ENCODE assay signal across 8 cellular contexts in genomic region chr16:11914759-11915643, GRCh38. TPM values are rescaled to one million over a fixed set of nuclear protein-coding genes. Genes with fewer than 3 reads are reported as not detected.
DNase-seq lines count a peak whose midpoint lies in the region; ATAC-seq, FAIRE-seq and TF ChIP-seq lines count a peak whose summit lies in the region.

No MANE protein-coding gene starts in this region.

- peaks cover 47% of the 10 kb centered on the region for H4K20me1 ChIP-seq in PC-9 (ENCODE audit: insufficient read depth)

- CTCF ChIA-PET in activated CD4-positive, alpha-beta T cell treated with anti-CD3 and anti-CD28 coated beads for 36 hours (lab: Charles Lee): interaction anchor here (0.7 to 1.5 kb wide), 5 partner anchors 18 to 180 kb away, joined by 3 to 4 read pairs (median 3); partner anchors contain the start of gene TXNDC11
- CTCF ChIA-PET in PC-9 (lab: Charles Lee): interaction anchor here (0.7 to 0.9 kb wide), 2 partner anchors 11 to 34 kb away, joined by 3 to 5 read pairs; no protein-coding TSS in a partner anchor

- POLR2A ChIA-PET in activated CD4-positive, alpha-beta T cell treated with anti-CD3 and anti-CD28 coated beads for 36 hours (lab: Charles Lee): interaction anchor here (0.7 to 0.8 kb wide), 3 partner anchors 28 to 118 kb away, joined by 3 read pairs; partner anchors contain the start of gene SNX29
- POLR2A ChIA-PET in PC-9 (lab: Charles Lee; ENCODE audit: unreplicated experiment): interaction anchor here (0.5 to 0.9 kb wide), 4 partner anchors 48 to 540 kb away, joined by 3 to 7 read pairs (median 4); partner anchors contain the start of gene SNX29

- TF ChIP-seq POLR2A in vagina (IDR thresholded peaks at IDR 0.05): no peak

- peak overlapping the region; percentile 93 for H3K4me3 ChIP-seq in PC-9
- peak overlapping the region; percentile 71 to 97 (median 89) for H3K4me3 ChIP-seq in pancreas
- H3K4me3 ChIP-seq in vagina: peak overlapping the region; percentile 74 to 86

- no TSS peak for BruUV-seq in PC-9 (replicated peaks; lab: Mats Ljungman, UMichigan)

- H3K27me3 ChIP-seq in PC-9 (ENCODE audit: insufficient read depth, low read depth) (no peaks in the 10 kb centered on the region), pancreas (no peaks in the 10 kb centered on the region), vagina (no peaks in the 10 kb centered on the region)

- peaks cover 55% of the 10 kb centered on the region for H3K79me2 ChIP-seq in PC-9 (ENCODE audit: low read depth)

- H3K4me3 Mint-ChIP-seq in activated CD4-positive, alpha-beta T cell treated with anti-CD3 and anti-CD28 coated beads for 36 hours: peak overlapping the region; percentile 89
- peak overlapping the region; percentile 98 for H3K4me3 Mint-ChIP-seq in activated naive CD4-positive, alpha-beta T cell treated with anti-CD3 and anti-CD28 coated beads, Interleukin-2, amount 50 U/mL, for 24 hours

- H3K9me2 ChIP-seq in PC-9 (ENCODE audit: insufficient read depth): no peaks in the 10 kb centered on the region

- peak overlapping the region; percentile 96 for H3K4me2 ChIP-seq in PC-9

- peaks cover 34% of the 10 kb centered on the region for H3K36me3 Mint-ChIP-seq in activated CD4-positive, alpha-beta T cell treated with anti-CD3 and anti-CD28 coated beads for 36 hours (ENCODE audit: low read depth)
- peaks cover 12% of the 10 kb centered on the region for H3K36me3 Mint-ChIP-seq in activated naive CD4-positive, alpha-beta T cell treated with anti-CD3 and anti-CD28 coated beads, Interleukin-2, amount 50 U/mL, for 24 hours

- no peak for TF ChIP-seq CTCF in PC-9 (conservative IDR thresholded peaks at IDR 0.05)
- no peak for TF ChIP-seq CTCF in pancreas (IDR thresholded peaks at IDR 0.05)
- no peak for TF ChIP-seq CTCF in vagina (IDR thresholded peaks at IDR 0.05)

- H3K36me3 ChIP-seq in PC-9 (ENCODE audit: low read depth) (0 out of 2 replicates have a peak, but pooled peaks cover 4% of the 10 kb centered on the region), pancreas (no peaks in the 10 kb centered on the region), vagina (no peaks in the 10 kb centered on the region)

- peaks cover 17% of the 10 kb centered on the region; the same call in 1 of the 2 replicates for H3F3A ChIP-seq in PC-9 (ENCODE audit: insufficient read depth, low read depth)

- no peaks in the 10 kb centered on the region for H3K9me3 Mint-ChIP-seq in activated CD4-positive, alpha-beta T cell treated with anti-CD3 and anti-CD28 coated beads for 36 hours (ENCODE audit: low read depth)
- H3K9me3 Mint-ChIP-seq in activated naive CD4-positive, alpha-beta T cell treated with anti-CD3 and anti-CD28 coated beads, Interleukin-2, amount 50 U/mL, for 24 hours: no peaks in the 10 kb centered on the region

- 0 to 1% methylated on average over 68 to 97 of the region's 97 CpGs for WGBS in pancreas, 2 donors

- peak; percentile 65 for DNase-seq in activated CD4-positive, alpha-beta T cell treated with anti-CD3 and anti-CD28 coated beads for 36 hours
- DNase-seq in activated CD4-positive, alpha-beta T cell treated with anti-CD3 and anti-CD28 coated beads for 1 hour: no peak
- DNase-seq in PC-9 (peak in 1 of 2 experiments; percentile 47), Right ventricle myocardium superior (peak; percentile 62), pancreas (peak; percentile 40 to 82 (median 64)), vagina (ENCODE audit: extremely low spot score in 2 of 2) (no peak)

- peak overlapping the region; percentile 52 for H3K27ac ChIP-seq in PC-9
- H3K27ac ChIP-seq in pancreas: peak overlapping the region; percentile 83 to 93 (median 89)
- peak overlapping the region; percentile 91 for H3K27ac ChIP-seq in vagina

- H3K4me1 Mint-ChIP-seq in activated CD4-positive, alpha-beta T cell treated with anti-CD3 and anti-CD28 coated beads for 36 hours: peaks cover 41% of the 10 kb centered on the region
- H3K4me1 Mint-ChIP-seq in activated naive CD4-positive, alpha-beta T cell treated with anti-CD3 and anti-CD28 coated beads, Interleukin-2, amount 50 U/mL, for 24 hours: peaks cover 44% of the 10 kb centered on the region

- peak overlapping the region; percentile 70 for H2AFZ ChIP-seq in PC-9

- H3K9me3 ChIP-seq in PC-9 (ENCODE audit: insufficient read depth, low read depth): no peaks in the 10 kb centered on the region
- no peaks in the 10 kb centered on the region for H3K9me3 ChIP-seq in pancreas
- no peaks in the 10 kb centered on the region for H3K9me3 ChIP-seq in vagina

- H3K27me3 Mint-ChIP-seq in activated CD4-positive, alpha-beta T cell treated with anti-CD3 and anti-CD28 coated beads for 36 hours: no peaks in the 10 kb centered on the region
- H3K27me3 Mint-ChIP-seq in activated naive CD4-positive, alpha-beta T cell treated with anti-CD3 and anti-CD28 coated beads, Interleukin-2, amount 50 U/mL, for 24 hours: no peaks in the 10 kb centered on the region

- no peak for ATAC-seq in activated CD4-positive, alpha-beta T cell treated with anti-CD3 and anti-CD28 coated beads for 36 hours
- peak; percentile 18 for ATAC-seq in HG03025 (IDR thresholded peaks at IDR 0.05; ENCODE audit: low FRiP score, unreplicated experiment)
- ATAC-seq in Right ventricle myocardium superior (ENCODE audit: poor library complexity): peak; percentile 6
- ATAC-seq in pancreas: peak in 3 of 4 donors; percentile 1 to 23 (median 2)

- H3K4me1 ChIP-seq in PC-9 (replicated peaks; ENCODE audit: insufficient read depth): peaks cover 45% of the 10 kb centered on the region
- H3K4me1 ChIP-seq in pancreas: peaks cover 6 to 32% (median 15%) of the 10 kb centered on the region in 3 donors
- H3K4me1 ChIP-seq in vagina: peaks cover 53% of the 10 kb centered on the region

- FAIRE-seq in pancreas (lab: Jason Lieb, UNC): no peak

- intact Hi-C loops in activated CD4-positive, alpha-beta T cell treated with anti-CD3 and anti-CD28 coated beads for 36 hours (cut with DNase I, micrococcal nuclease): loop anchor here (1.0 to 10.0 kb wide), 9 partner anchors 64 to 662 kb away; partner anchors contain the start of genes LITAF (in 2 of the 2) and RSL1D1 (in 1 of the 2)
- intact Hi-C loops in PC-9 (cut with micrococcal nuclease; ENCODE audit: unreplicated experiment) (loop anchor here (5.0 kb wide), 2 partner anchors 62 to 112 kb away; partner anchors contain the start of gene SNX29), Right ventricle myocardium superior (cut with DNase I) (no loop called here), pancreas (cut with DNase I) (no loop called here), vagina (cut with DNase I) (loop anchor here (10.0 kb wide), 1 partner anchor 60 kb away; the partner anchor contains the start of gene RSL1D1)

- H3K27ac Mint-ChIP-seq in activated CD4-positive, alpha-beta T cell treated with anti-CD3 and anti-CD28 coated beads for 36 hours: peak overlapping the region; percentile 96
- peak overlapping the region; percentile 98 for H3K27ac Mint-ChIP-seq in activated naive CD4-positive, alpha-beta T cell treated with anti-CD3 and anti-CD28 coated beads, Interleukin-2, amount 50 U/mL, for 24 hours

RNA-seq across cellular contexts. Expression of gene GSPT1, which starts 0.8 kb away (rescaled TPM):
- 100 to 1,000 TPM; 234 to 260 TPM for total RNA-seq in activated CD4-positive, alpha-beta T cell treated with anti-CD3 and anti-CD28 coated beads for 36 hours
- total RNA-seq in PC-9 (2021) (146 and 161 TPM in 2 replicates), Right ventricle myocardium superior (88.3 TPM), pancreas (10 to 100 TPM; 41.7 to 65.4 (median 55.3) TPM), vagina (56.0 TPM)
- 10 to 100 TPM; 11.0 to 25.0 TPM for polyA plus RNA-seq in pancreas

RNA-seq across cellular contexts. Expression of gene NPIPB2, which starts 26.8 kb away (rescaled TPM):
- total RNA-seq in activated CD4-positive, alpha-beta T cell treated with anti-CD3 and anti-CD28 coated beads for 36 hours: 10 to 100 TPM in 1 of 2 experiments, 1 to 10 TPM in 1; 7.2 to 12.5 TPM
- total RNA-seq in PC-9 (2021) (37.3 and 43.3 TPM in 2 replicates), Right ventricle myocardium superior (1.6 TPM), pancreas (1 to 10 TPM in 5 of 6 donors, under 1 TPM in 1; 0.92 to 5.0 (median 4.1) TPM), vagina (13.5 TPM)
- 1 to 10 TPM; 6.6 to 10.0 TPM for polyA plus RNA-seq in pancreas

RNA-seq across cellular contexts. Expression of gene TNFRSF17, which starts 50.0 kb away (rescaled TPM):
- total RNA-seq in activated CD4-positive, alpha-beta T cell treated with anti-CD3 and anti-CD28 coated beads for 36 hours: not detected
- total RNA-seq in PC-9 (2021) (not detected in 2 replicates), Right ventricle myocardium superior (not detected), pancreas (1 to 10 TPM in 1 of 6 donors, under 1 TPM in 1, not detected in 4; 0.32 to 1.7 TPM), vagina (not detected)
- polyA plus RNA-seq in pancreas: not detected

Comparison
In these comparisons a context has a peak if more than half of its experiments do, and no peak if none do; other contexts are left out.
1. DNase-seq: peak in activated CD4-positive, alpha-beta T cell treated with anti-CD3 and anti-CD28 coated beads for 36 hours (single experiment), Right ventricle myocardium superior (single experiment) and pancreas (6 of 6); none in activated CD4-positive, alpha-beta T cell treated with anti-CD3 and anti-CD28 coated beads for 1 hour (single experiment) and vagina (0 of 2).
2. intact Hi-C loops: an anchor here in activated CD4-positive, alpha-beta T cell treated with anti-CD3 and anti-CD28 coated beads for 36 hours (1.0 to 10.0 kb wide), PC-9 (5.0 kb wide) and vagina (10.0 kb wide); none called in Right ventricle myocardium superior and pancreas.
3. Peak in every context shown above with its lines, with median percentiles within 50 percentile points of each other: H3K27ac ChIP-seq and H3K4me3 ChIP-seq.